Comparison of ENCODE assay signal across 8 cellular contexts in genomic region chr7:157302314-157302711, GRCh38. TPM values are rescaled to one million over a fixed set of nuclear protein-coding genes. Genes with fewer than 3 reads are reported as not detected.
DNase-seq lines count a peak whose midpoint lies in the region; ATAC-seq and TF ChIP-seq lines count a peak whose summit lies in the region.

No MANE protein-coding gene starts in this region.

- H2AFZ ChIP-seq in GM23338, result 0 out of 2 replicates have a peak overlapping the region, but pooled peaks have one; percentile 69

- WGBS in thymus, result 3% methylated on average over 11 of the region's 11 CpGs

- 0 out of 2 replicates have a peak overlapping the region, but pooled peaks have one; percentile 1 for H3K27ac Mint-ChIP-seq in GM23338
- H3K27ac Mint-ChIP-seq in naive thymus-derived CD8-positive, alpha-beta T cell, result peak overlapping the region; percentile 65 to 96 (median 89)

- H3K36me3 ChIP-seq in GM23338 (ENCODE audit: insufficient read depth) (no peaks in the 10 kb centered on the region), MG63 (no peaks in the 10 kb centered on the region), thymus (ENCODE audit: control insufficient read depth, insufficient read depth) (no peaks in the 10 kb centered on the region)

- no peaks in the 10 kb centered on the region; the same call in 1 of the 2 replicates for H3K9me2 ChIP-seq in GM23338 (ENCODE audit: insufficient read depth)

- H3K4me3 ChIP-seq in GM12865 (ENCODE audit: low read depth, low read length) (peak overlapping the region; percentile 40), GM23338 (no peak overlapping the region), MG63 (no peak overlapping the region), thymus (ENCODE audit: low read length) (peak overlapping the region; percentile 41)

- DNase-seq in GM12865 (ENCODE audit: low read depth) (peak; percentile 93), GM23338 (ENCODE audit: low spot score) (peak; percentile 41), MG63 (peak; percentile 85), caudate nucleus (lab: John Stamatoyannopoulos, UW) (peak in 8 of 61 donors; percentile 7 to 27 (median 16)), occipital lobe (lab: John Stamatoyannopoulos, UW) (no peak)
- DNase-seq in activated CD4-positive, CD25-positive, alpha-beta regulatory T cell (lab: John Stamatoyannopoulos, UW), result peak; percentile 57 to 74 (median 64)
- peak; percentile 63 to 90 (median 82) for DNase-seq in naive thymus-derived CD8-positive, alpha-beta T cell

- peaks cover 3% of the 10 kb centered on the region; the same call in 2 of the 3 replicates for H3K9me3 Mint-ChIP-seq in GM23338
- H3K9me3 Mint-ChIP-seq in naive thymus-derived CD8-positive, alpha-beta T cell, result no peaks in the 10 kb centered on the region

- H3K27ac ChIP-seq in GM23338 (ENCODE audit: low read depth) (no peak overlapping the region; the same call in 1 of the 2 replicates), caudate nucleus (ENCODE audit: low read depth, low read length) (peak overlapping the region; percentile 30), thymus (ENCODE audit: low read depth) (peak overlapping the region; percentile 95)

- no peak for TF ChIP-seq CTCF in GM12865 (IDR thresholded peaks at IDR 0.05; ENCODE audit: insufficient read depth, low read depth, low read length, missing control alignments)
- TF ChIP-seq CTCF in GM23338 (conservative IDR thresholded peaks at IDR 0.05; ENCODE audit: low read depth in 2 of 2), result no peak

- 0 out of 2 replicates have a peak, but pooled peaks cover 7% of the 10 kb centered on the region for H3F3A ChIP-seq in GM23338 (replicated peaks; ENCODE audit: low read depth)

- no peak; the same call in 1 of the 3 replicates for ATAC-seq in GM23338
- peak; percentile 99 to 100 for ATAC-seq in naive thymus-derived CD8-positive, alpha-beta T cell

- H3K9me3 ChIP-seq in MG63 (no peaks in the 10 kb centered on the region), thymus (ENCODE audit: control insufficient read depth) (no peaks in the 10 kb centered on the region)

- POLR2A ChIA-PET in naive thymus-derived CD8-positive, alpha-beta T cell (lab: Charles Lee), result interaction anchor here (0.7 to 1.3 kb wide), 4 partner anchors 11 to 446 kb away, joined by 3 to 5 read pairs (median 4); no protein-coding TSS in a partner anchor

- no peak overlapping the region for H3K4me2 ChIP-seq in GM23338

- peaks cover 15% of the 10 kb centered on the region for H3K27me3 Mint-ChIP-seq in GM23338 (ENCODE audit: insufficient read depth, low read depth, poor library complexity)
- peaks cover 0 to 10% (median 2%) of the 10 kb centered on the region in 5 donors for H3K27me3 Mint-ChIP-seq in naive thymus-derived CD8-positive, alpha-beta T cell

- H4K20me1 ChIP-seq in GM23338 (replicated peaks; ENCODE audit: insufficient read depth), result no peaks in the 10 kb centered on the region

- H3K36me3 Mint-ChIP-seq in GM23338 (ENCODE audit: low read depth), result peaks cover 6% of the 10 kb centered on the region; the same call in 2 of the 3 replicates
- no peaks in the 10 kb centered on the region for H3K36me3 Mint-ChIP-seq in naive thymus-derived CD8-positive, alpha-beta T cell

- no peak overlapping the region for H3K4me3 Mint-ChIP-seq in GM23338
- H3K4me3 Mint-ChIP-seq in naive thymus-derived CD8-positive, alpha-beta T cell, result peak overlapping the region; percentile 64 to 89 (median 82)

- no peaks in the 10 kb centered on the region for H3K79me2 ChIP-seq in GM23338 (replicated peaks; ENCODE audit: insufficient read depth)

- peaks cover 27% of the 10 kb centered on the region for H3K4me1 Mint-ChIP-seq in GM23338
- H3K4me1 Mint-ChIP-seq in naive thymus-derived CD8-positive, alpha-beta T cell, result peaks cover 15 to 40% (median 34%) of the 10 kb centered on the region in 4 donors

- H3K27me3 ChIP-seq in GM23338 (ENCODE audit: insufficient read depth) (no peaks in the 10 kb centered on the region), MG63 (no peaks in the 10 kb centered on the region), thymus (ENCODE audit: control insufficient read depth, insufficient read depth) (no peaks in the 10 kb centered on the region)

- H3K4me1 ChIP-seq in GM23338 (ENCODE audit: insufficient read depth), result peaks cover 9% of the 10 kb centered on the region; the same call in 1 of the 2 replicates
- peaks cover 25% of the 10 kb centered on the region for H3K4me1 ChIP-seq in thymus (ENCODE audit: control insufficient read depth, insufficient read depth, low read length)

TF ChIP-seq in GM23338, 12 proteins besides CTCF, POLR2A, EP300 and RAD21:
- TF ChIP-seq ZNF331 (CRISPR knock-in tag; IDR thresholded peaks at IDR 0.05; ENCODE audit: low read depth) (no peak), ZNF462 (CRISPR knock-in tag; IDR thresholded peaks at IDR 0.05) (no peak), ZNF114 (CRISPR knock-in tag; IDR thresholded peaks at IDR 0.05) (no peak), EZH2 (IDR thresholded peaks at IDR 0.05; ENCODE audit: low read depth, unreplicated experiment) (no peak), ETS1 (IDR thresholded peaks at IDR 0.05) (no peak), STAT1 (IDR thresholded peaks at IDR 0.05; ENCODE audit: unreplicated experiment) (no peak), EZH2phosphoT487 (IDR thresholded peaks at IDR 0.05; ENCODE audit: unreplicated experiment) (no peak)

RNA-seq across cellular contexts. Expression of gene DNAJB6, which starts 34.5 kb away (rescaled TPM):
- total RNA-seq in GM23338 (2014; rRNA removed; shearing (Covaris generic)), result 308 and 325 TPM in 2 replicates
- polyA plus RNA-seq in GM23338 (2016; fragmentation: Nextera tagmentation; extraction: Ambion mirVana) (305 and 322 TPM in 2 replicates), thymus (166 TPM)
- 89.7 and 126 TPM in 2 replicates for total RNA-seq in MG63 (2014; rRNA removed; shearing (Covaris generic); ENCODE audit: low replicate concordance)
- 100 to 1,000 TPM; 112 to 118 TPM for total RNA-seq in naive thymus-derived CD8-positive, alpha-beta T cell
- polyA plus RNA-seq in naive thymus-derived CD8-positive, alpha-beta T cell, result 100 to 1,000 TPM; 113 to 159 (median 115) TPM
- total RNA-seq in occipital lobe, result 179 TPM

Comparison
In these comparisons a context has a peak if more than half of its experiments do, and no peak if none do; other contexts are left out.
1. H3K4me3 ChIP-seq: peak in GM12865 (single experiment) and thymus (single experiment); none in GM23338 (single experiment) and MG63 (single experiment).